Comparison of ENCODE assay signal across 29 cellular contexts in the genomic region with DNA sequence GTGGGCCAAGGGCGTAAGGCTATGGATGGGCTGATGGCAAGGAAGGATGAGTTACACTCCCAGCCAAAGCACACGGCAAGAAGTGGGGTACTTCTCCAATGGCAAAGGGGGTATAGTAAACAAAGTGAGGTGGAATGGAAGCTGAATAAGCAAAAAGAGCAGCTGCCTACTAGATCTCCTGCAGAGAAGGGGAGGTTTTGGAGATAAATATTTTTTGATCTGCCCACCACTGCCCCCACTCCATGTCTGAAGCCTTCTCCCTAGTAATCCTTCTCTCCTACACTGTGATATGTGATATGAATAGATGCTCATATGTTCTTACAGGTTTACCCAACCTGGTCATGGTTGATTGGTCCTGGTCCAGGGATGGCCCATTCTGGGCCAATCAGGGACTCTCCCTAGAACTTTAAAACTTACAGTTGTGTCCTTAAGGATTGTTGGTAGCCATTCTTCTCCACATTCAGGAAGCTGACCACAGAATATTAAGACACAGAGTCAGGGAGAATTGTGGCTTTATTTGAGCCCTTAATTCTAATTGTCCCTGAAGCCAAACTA.
"Had no signal": no experiment of that assay in that cellular context is flagged by ENCODE, and none has a peak within 500 bp of the region (broad histone marks: within the 10 kb centered on the region; RNA-seq: fewer than 3 reads in every experiment).

No MANE protein-coding gene starts in this region.

- H3K27ac Mint-ChIP-seq: dendritic cell treated with granulocyte-macrophage colony-stimulating factor and Interleukin-4, amounts not matched to agents 40 ng/mL and 50 ng/mL, for 4 days; effector memory CD8-positive, alpha-beta T cell; endodermal cell had no signal

- H3K27me3 ChIP-seq: colonic mucosa, dorsolateral prefrontal cortex, esophagus muscularis mucosa, esophagus squamous epithelium, foreskin keratinocyte, gastrocnemius medialis, gastroesophageal sphincter, heart left ventricle had no signal

- H3K4me3 ChIP-seq: colonic mucosa, coronary artery, dorsolateral prefrontal cortex, esophagus muscularis mucosa, esophagus squamous epithelium, gastrocnemius medialis, gastroesophageal sphincter, heart left ventricle, heart right ventricle had no signal

- H3K4me3 Mint-ChIP-seq: dendritic cell treated with granulocyte-macrophage colony-stimulating factor and Interleukin-4, amounts not matched to agents 40 ng/mL and 50 ng/mL, for 4 days; effector memory CD8-positive, alpha-beta T cell; endodermal cell had no signal

- ATAC-seq: effector memory CD8-positive, alpha-beta T cell; esophagus mucosa; foreskin keratinocyte; gastrocnemius medialis; gastroesophageal sphincter; heart left ventricle; heart right ventricle had no signal

- H3K9me3 ChIP-seq: colonic mucosa, esophagus squamous epithelium, gastrocnemius medialis, heart left ventricle had no signal

- H3K36me3 ChIP-seq: colonic mucosa, esophagus muscularis mucosa, esophagus squamous epithelium, gastrocnemius medialis, gastroesophageal sphincter, heart left ventricle, heart right ventricle had no signal

- H3K27me3 Mint-ChIP-seq: dendritic cell treated with granulocyte-macrophage colony-stimulating factor and Interleukin-4, amounts not matched to agents 40 ng/mL and 50 ng/mL, for 4 days had no signal

- DNase-seq: colonic mucosa; cortex of kidney; dermis blood vessel endothelial cell; dorsolateral prefrontal cortex; effector CD4-positive, alpha-beta T cell; effector CD8-positive, alpha-beta T cell; effector memory CD4-positive, alpha-beta T cell; effector memory CD8-positive, alpha-beta T cell; endodermal cell; erythroblast; esophagus squamous epithelium; foreskin fibroblast; foreskin keratinocyte; foreskin melanocyte; gastrocnemius medialis; glutamatergic neuron; head of caudate nucleus; heart left ventricle; heart right ventricle had no signal

- H3K4me1 ChIP-seq: colonic mucosa, esophagus muscularis mucosa, esophagus squamous epithelium, foreskin keratinocyte, gastrocnemius medialis, gastroesophageal sphincter, heart left ventricle, heart right ventricle had no signal

- H3K27ac ChIP-seq: colonic mucosa, coronary artery, dorsolateral prefrontal cortex, epithelial cell of prostate, esophagus muscularis mucosa, esophagus squamous epithelium, foreskin keratinocyte, gastrocnemius medialis, gastroesophageal sphincter, heart left ventricle, heart right ventricle had no signal

- H3K4me1 Mint-ChIP-seq: endodermal cell had no signal

- FAIRE-seq: colon, endometrium, endothelial cell of umbilical vein, frontal cortex had no signal
